ENCODE assay signal across 8 cellular contexts in genomic region chr7:85750454-85750949, GRCh38.
DNase-seq lines count a peak whose midpoint lies in the region; ATAC-seq lines count a peak whose summit lies in the region.
"Had no signal": no experiment of that assay in that cellular context is flagged by ENCODE, and none has a peak within 500 bp of the region (broad histone marks: within the 10 kb centered on the region; RNA-seq: fewer than 3 reads in every experiment).

No MANE protein-coding gene starts in this region.

- no peak overlapping the region for H3K27ac Mint-ChIP-seq in central memory CD8-positive, alpha-beta T cell (ENCODE audit: low read depth)
- H3K27ac Mint-ChIP-seq: activated naive CD8-positive, alpha-beta T cell had no signal

- no peaks in the 10 kb centered on the region for H3K27me3 Mint-ChIP-seq in central memory CD8-positive, alpha-beta T cell
- H3K27me3 Mint-ChIP-seq: activated naive CD8-positive, alpha-beta T cell had no signal

- peak; percentile 56 for DNase-seq in EL
- peak; percentile 32 for DNase-seq in NCI-H524 treated with DMSO at 0.1 percent for 48 hours (lab: John Stamatoyannopoulos, UW)
- DNase-seq in central memory CD8-positive, alpha-beta T cell (ENCODE audit: low spot score in 2 of 2) = no peak
- DNase-seq in medulla oblongata (ENCODE audit: extremely low spot score) = peak; percentile 47
- DNase-seq in NCI-H128 (lab: John Stamatoyannopoulos, UW; ENCODE audit: unreplicated experiment) = no peak

- ATAC-seq in GM19023 (IDR thresholded peaks at IDR 0.05; ENCODE audit: unreplicated experiment) = peak; percentile 94
- ATAC-seq in HG03045 (IDR thresholded peaks at IDR 0.05; ENCODE audit: unreplicated experiment) = peak; percentile 97
- ATAC-seq in central memory CD8-positive, alpha-beta T cell (replicated peaks; ENCODE audit: extremely low read depth, poor library complexity, severe bottlenecking) = peak; percentile 24

- H3K4me1 Mint-ChIP-seq in central memory CD8-positive, alpha-beta T cell = no peaks in the 10 kb centered on the region

- H3K36me3 Mint-ChIP-seq in central memory CD8-positive, alpha-beta T cell (ENCODE audit: insufficient read depth) = no peaks in the 10 kb centered on the region
- H3K36me3 Mint-ChIP-seq: activated naive CD8-positive, alpha-beta T cell had no signal

- H3K4me3 Mint-ChIP-seq in central memory CD8-positive, alpha-beta T cell = no peak overlapping the region
- H3K4me3 Mint-ChIP-seq: activated naive CD8-positive, alpha-beta T cell had no signal

- peaks cover 52% of the 10 kb centered on the region for H3K9me3 Mint-ChIP-seq in central memory CD8-positive, alpha-beta T cell

Comparison
In these comparisons a context has a peak if more than half of its experiments do, and no peak if none do; other contexts are left out.
1. DNase-seq: peak in EL (single experiment), NCI-H524 treated with DMSO at 0.1 percent for 48 hours (single experiment) and medulla oblongata (single experiment); none in central memory CD8-positive, alpha-beta T cell (0 of 2) and NCI-H128 (single experiment).
2. ATAC-seq: peak in every context shown above with its lines; median percentile 97 in HG03045; 94 in GM19023; 24 in central memory CD8-positive, alpha-beta T cell.